25 cellular contexts compared by ENCODE assay signal in genomic region chr4:139493176-139493575, GRCh38.
"Had no signal": no experiment of that assay in that cellular context is flagged by ENCODE, and none has a peak within 500 bp of the region (broad histone marks: within the 10 kb centered on the region; RNA-seq: fewer than 3 reads in every experiment).

No MANE protein-coding gene starts in this region.

- H3K9me3 ChIP-seq: lower lobe of right lung, spleen, thoracic aorta, upper lobe of right lung had no signal

- H3K36me3 ChIP-seq: cardiac muscle cell, lower lobe of right lung, spleen, thoracic aorta, upper lobe of right lung had no signal

- H3K9me3 Mint-ChIP-seq: activated B cell treated with CpG ODN at 0.5 μM for 24 hours; activated naive CD8-positive, alpha-beta T cell treated with anti-CD3 and anti-CD28 coated beads for 36 hours; activated T-cell treated with anti-CD3 and anti-CD28 coated beads, Interleukin-2, amount 50 U/mL, for 24 hours; naive thymus-derived CD4-positive, alpha-beta T cell had no signal

- H3K4me3 ChIP-seq: cardiac muscle cell, lower lobe of right lung, spleen, thoracic aorta, upper lobe of right lung had no signal

- H3K27me3 ChIP-seq: cardiac muscle cell, spleen, upper lobe of right lung had no signal

- H3K4me1 Mint-ChIP-seq: activated B cell treated with CpG ODN at 0.5 μM for 24 hours; activated CD4-positive, alpha-beta T cell treated with anti-CD3 and anti-CD28 coated beads for 36 hours; activated naive CD8-positive, alpha-beta T cell treated with anti-CD3 and anti-CD28 coated beads for 36 hours had no signal

- H3K27ac Mint-ChIP-seq: activated B cell treated with CpG ODN at 0.5 μM for 24 hours; activated CD4-positive, alpha-beta T cell treated with anti-CD3 and anti-CD28 coated beads for 36 hours; activated naive CD8-positive, alpha-beta T cell treated with anti-CD3 and anti-CD28 coated beads for 36 hours; activated T-cell treated with anti-CD3 and anti-CD28 coated beads, Interleukin-2, amount 50 U/mL, for 24 hours; naive thymus-derived CD4-positive, alpha-beta T cell had no signal

- H3K4me3 Mint-ChIP-seq: activated B cell treated with CpG ODN at 0.5 μM for 24 hours; activated CD4-positive, alpha-beta T cell treated with anti-CD3 and anti-CD28 coated beads for 36 hours; activated naive CD8-positive, alpha-beta T cell treated with anti-CD3 and anti-CD28 coated beads for 36 hours; activated T-cell treated with anti-CD3 and anti-CD28 coated beads, Interleukin-2, amount 50 U/mL, for 24 hours; naive thymus-derived CD4-positive, alpha-beta T cell; neural crest cell had no signal

- H3K4me1 ChIP-seq: lower lobe of right lung, spleen, upper lobe of right lung had no signal

- H3K27me3 Mint-ChIP-seq: activated B cell treated with CpG ODN at 0.5 μM for 24 hours; activated naive CD8-positive, alpha-beta T cell treated with anti-CD3 and anti-CD28 coated beads for 36 hours; activated T-cell treated with anti-CD3 and anti-CD28 coated beads, Interleukin-2, amount 50 U/mL, for 24 hours had no signal

- ATAC-seq: activated CD4-positive, alpha-beta T cell treated with anti-CD3 and anti-CD28 coated beads for 36 hours; esophagus mucosa; lower lobe of right lung; naive thymus-derived CD4-positive, alpha-beta T cell; upper lobe of right lung had no signal

- H3K27ac ChIP-seq: cardiac muscle cell, lower lobe of right lung, spleen, thoracic aorta, upper lobe of right lung had no signal

- DNase-seq: activated B cell treated with CpG ODN at 0.5 μM for 24 hours; activated CD4-positive, alpha-beta T cell treated with anti-CD3 and anti-CD28 coated beads for 36 hours; activated CD4-positive, alpha-beta T cell treated with anti-CD3 and anti-CD28 coated beads, Interleukin-2, amount 50 U/mL, for 4 hours; activated CD8-positive, alpha-beta memory T cell treated with anti-CD3 and anti-CD28 coated beads for 24 hours; activated CD8-positive, alpha-beta memory T cell treated with anti-CD3 and anti-CD28 coated beads, Interleukin-2, amount 50 U/mL, for 4 hours; activated naive CD4-positive, alpha-beta T cell treated with Interleukin-2 at 50 U/mL for 16 hours; activated naive CD8-positive, alpha-beta T cell treated with anti-CD3 and anti-CD28 coated beads for 36 hours; activated T-cell treated with anti-CD3 and anti-CD28 coated beads, Interleukin-2, amount 50 U/mL, for 24 hours; amniotic stem cell; effector memory CD4-positive, alpha-beta T cell; foreskin melanocyte; hippocampal formation; kidney glomerular epithelial cell; lower lobe of right lung; naive thymus-derived CD4-positive, alpha-beta T cell; posterior cingulate gyrus; spleen; stimulated activated CD4-positive, alpha-beta T cell treated with anti-CD3 and anti-CD28 coated beads, Interleukin-4, amount 100 ng/mL, for 1 hour; stimulated activated naive CD4-positive, alpha-beta T cell; T1000; upper lobe of right lung had no signal

- H3K36me3 Mint-ChIP-seq: activated naive CD8-positive, alpha-beta T cell treated with anti-CD3 and anti-CD28 coated beads for 36 hours; naive thymus-derived CD4-positive, alpha-beta T cell had no signal
